25 cellular contexts compared by ENCODE assay signal in genomic region chr2:102518170-102518569, GRCh38. TPM values are rescaled to one million over a fixed set of nuclear protein-coding genes. Genes with fewer than 3 reads are reported as not detected.
"Had no signal": no experiment of that assay in that cellular context is flagged by ENCODE, and none has a peak within 500 bp of the region (broad histone marks: within the 10 kb centered on the region; RNA-seq: fewer than 3 reads in every experiment).

No MANE protein-coding gene starts in this region.

- H3K4me2 ChIP-seq: SK-N-SH had no signal

- ATAC-seq: Panc1, PC-3 had no signal

- H3K27ac ChIP-seq: HL-60, RWPE1 had no signal

- H3K4me3 ChIP-seq: MG63 had no signal

- H3K9me3 ChIP-seq: MG63, SK-N-SH had no signal

- DNase-seq: Karpas-422; KG1; MG63; NCI-H1092; NCI-H1105 treated with DMSO at 0.1 percent for 48 hours; NCI-H1417 treated with DMSO at 0.1 percent for 48 hours; NCI-H146; NCI-H1694 treated with DMSO at 0.1 percent for 48 hours; NCI-H1930; NCI-H2081; NCI-H2107; NCI-H2227 treated with DMSO at 0.1 percent for 48 hours; NCI-H524; NCI-H526 treated with DMSO at 0.1 percent for 48 hours; NCI-H748 treated with DMSO at 0.1 percent for 48 hours; NK-92 treated with Interleukin-12 subunit alpha and Interleukin-12 subunit beta, amount 100 ng/mL, for 24 hours; PC-3; SHP77; SK-N-SH had no signal

- H3K36me3 ChIP-seq: MG63 had no signal

- FAIRE-seq: HTR-8/SVneo had no signal

- H3K27me3 ChIP-seq: MG63 had no signal

- H3K9ac ChIP-seq: SK-N-SH had no signal

RNA-seq across cellular contexts. Expression of gene SLC9A4, which starts 45.1 kb away (rescaled TPM):
- total RNA-seq: NCI-H460, SK-MEL-5 had no signal
